ENCODE assay signal across 1 cellular context in the genomic region with DNA sequence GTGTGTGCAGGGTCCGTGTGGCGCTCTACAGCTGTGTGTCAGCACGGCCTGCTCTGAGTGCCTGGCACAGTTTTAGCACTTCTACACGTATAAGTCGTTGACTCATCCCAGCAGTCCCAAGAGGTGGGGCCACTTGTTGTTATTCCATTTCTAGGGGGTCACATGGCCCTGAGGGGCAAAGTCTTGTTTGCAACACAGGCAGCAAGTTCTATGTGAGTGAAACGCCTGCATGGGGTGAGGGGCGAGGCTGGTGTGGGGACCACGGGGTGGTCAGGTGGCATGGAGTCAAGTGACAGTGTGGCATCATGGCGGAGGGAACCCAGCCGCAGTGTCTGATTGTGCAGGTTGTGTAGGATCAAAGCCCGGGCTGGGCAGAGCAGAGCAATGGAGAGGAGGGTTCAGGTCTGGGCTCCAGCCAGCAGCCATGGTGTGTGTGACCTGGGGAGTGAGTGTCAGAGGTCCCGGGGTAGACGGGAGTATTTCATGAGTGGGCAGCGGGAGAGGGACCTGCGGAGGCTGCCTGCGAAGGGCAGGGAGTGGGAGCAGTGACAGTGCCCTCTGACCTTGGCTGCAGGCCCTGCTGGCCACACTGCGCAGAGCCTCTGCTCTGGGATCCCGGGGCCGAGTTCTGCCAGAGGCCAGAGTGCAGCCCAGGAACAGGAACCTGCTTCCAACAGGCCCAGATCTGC.
A peak's percentile ranks its signal among the peaks of the same experiment; 100 is the strongest.
TF ChIP-seq lines count a peak whose summit lies in the region.

No MANE protein-coding gene starts in this region.

TF ChIP-seq in HepG2, 621 proteins besides CTCF, POLR2A, EP300 and RAD21 (continued from another document and continues in another):
- TF ChIP-seq ZBTB40 (IDR thresholded peaks at IDR 0.05) (no peak), ZBTB40 (CRISPR knock-in tag; IDR thresholded peaks at IDR 0.05) (peak; percentile 30; the same call in 1 of the 2 replicates), RFXAP (CRISPR knock-in tag; IDR thresholded peaks at IDR 0.05; ENCODE audit: borderline replicate concordance) (peak; percentile 46; the same call in 1 of the 2 replicates), ZNF501 (CRISPR knock-in tag; IDR thresholded peaks at IDR 0.05) (peak; percentile 83), BCL6 (CRISPR knock-in tag; IDR thresholded peaks at IDR 0.05) (peak; percentile 55), ZBTB20 (CRISPR knock-in tag; IDR thresholded peaks at IDR 0.05; ENCODE audit: borderline replicate concordance, low read depth) (0 out of 2 replicates have a peak, but pooled peaks have one; percentile 70), REST (IDR thresholded peaks at IDR 0.05; ENCODE audit: borderline replicate concordance in 1 of 2, low read depth in 1 of 2, low read length in 2 of 2) (0 out of 4 replicates have a peak, but pooled peaks of 1 of the 2 experiments have one; percentile 55), CENPX (CRISPR knock-in tag; IDR thresholded peaks at IDR 0.05) (no peak), BORCS8-MEF2B (CRISPR knock-in tag; IDR thresholded peaks at IDR 0.05) (no peak), GATAD2A (CRISPR knock-in tag; IDR thresholded peaks at IDR 0.05) (peak; percentile 92), ZFP36 (IDR thresholded peaks at IDR 0.05; ENCODE audit: borderline replicate concordance, low read depth, low read length, partially characterized antibody) (no peak), ZNF878 (CRISPR knock-in tag; IDR thresholded peaks at IDR 0.05) (peak; percentile 67; the same call in 1 of the 2 replicates), TMF1 (CRISPR knock-in tag; IDR thresholded peaks at IDR 0.05; ENCODE audit: low read depth) (no peak), ZNF24 (IDR thresholded peaks at IDR 0.05) (no peak), RAD51 (IDR thresholded peaks at IDR 0.05; ENCODE audit: borderline replicate concordance) (peak; percentile 92), KLF12 (CRISPR knock-in tag; IDR thresholded peaks at IDR 0.05; ENCODE audit: borderline replicate concordance) (peak; percentile 31; the same call in 1 of the 2 replicates), MED8 (CRISPR knock-in tag; IDR thresholded peaks at IDR 0.05; ENCODE audit: insufficient replicate concordance) (peak; percentile 53), MIER2 (CRISPR knock-in tag; IDR thresholded peaks at IDR 0.05) (peak; percentile 76; the same call in 1 of the 2 replicates), MIXL1 (CRISPR knock-in tag; IDR thresholded peaks at IDR 0.05) (peak; percentile 72)
- TF ChIP-seq, protein P1, sequence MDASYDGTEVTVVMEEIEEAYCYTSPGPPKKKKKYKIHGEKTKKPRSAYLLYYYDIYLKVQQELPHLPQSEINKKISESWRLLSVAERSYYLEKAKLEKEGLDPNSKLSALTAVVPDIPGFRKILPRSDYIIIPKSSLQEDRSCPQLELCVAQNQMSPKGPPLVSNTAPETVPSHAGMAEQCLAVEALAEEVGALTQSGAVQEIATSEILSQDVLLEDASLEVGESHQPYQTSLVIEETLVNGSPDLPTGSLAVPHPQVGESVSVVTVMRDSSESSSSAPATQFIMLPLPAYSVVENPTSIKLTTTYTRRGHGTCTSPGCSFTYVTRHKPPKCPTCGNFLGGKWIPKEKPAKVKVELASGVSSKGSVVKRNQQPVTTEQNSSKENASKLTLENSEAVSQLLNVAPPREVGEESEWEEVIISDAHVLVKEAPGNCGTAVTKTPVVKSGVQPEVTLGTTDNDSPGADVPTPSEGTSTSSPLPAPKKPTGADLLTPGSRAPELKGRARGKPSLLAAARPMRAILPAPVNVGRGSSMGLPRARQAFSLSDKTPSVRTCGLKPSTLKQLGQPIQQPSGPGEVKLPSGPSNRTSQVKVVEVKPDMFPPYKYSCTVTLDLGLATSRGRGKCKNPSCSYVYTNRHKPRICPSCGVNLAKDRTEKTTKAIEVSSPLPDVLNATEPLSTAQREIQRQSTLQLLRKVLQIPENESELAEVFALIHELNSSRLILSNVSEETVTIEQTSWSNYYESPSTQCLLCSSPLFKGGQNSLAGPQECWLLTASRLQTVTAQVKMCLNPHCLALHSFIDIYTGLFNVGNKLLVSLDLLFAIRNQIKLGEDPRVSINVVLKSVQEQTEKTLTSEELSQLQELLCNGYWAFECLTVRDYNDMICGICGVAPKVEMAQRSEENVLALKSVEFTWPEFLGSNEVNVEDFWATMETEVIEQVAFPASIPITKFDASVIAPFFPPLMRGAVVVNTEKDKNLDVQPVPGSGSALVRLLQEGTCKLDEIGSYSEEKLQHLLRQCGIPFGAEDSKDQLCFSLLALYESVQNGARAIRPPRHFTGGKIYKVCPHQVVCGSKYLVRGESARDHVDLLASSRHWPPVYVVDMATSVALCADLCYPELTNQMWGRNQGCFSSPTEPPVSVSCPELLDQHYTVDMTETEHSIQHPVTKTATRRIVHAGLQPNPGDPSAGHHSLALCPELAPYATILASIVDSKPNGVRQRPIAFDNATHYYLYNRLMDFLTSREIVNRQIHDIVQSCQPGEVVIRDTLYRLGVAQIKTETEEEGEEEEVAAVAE (CRISPR knock-in tag; IDR thresholded peaks at IDR 0.05; ENCODE audit: borderline replicate concordance): peak; percentile 78
- TF ChIP-seq, protein P2, sequence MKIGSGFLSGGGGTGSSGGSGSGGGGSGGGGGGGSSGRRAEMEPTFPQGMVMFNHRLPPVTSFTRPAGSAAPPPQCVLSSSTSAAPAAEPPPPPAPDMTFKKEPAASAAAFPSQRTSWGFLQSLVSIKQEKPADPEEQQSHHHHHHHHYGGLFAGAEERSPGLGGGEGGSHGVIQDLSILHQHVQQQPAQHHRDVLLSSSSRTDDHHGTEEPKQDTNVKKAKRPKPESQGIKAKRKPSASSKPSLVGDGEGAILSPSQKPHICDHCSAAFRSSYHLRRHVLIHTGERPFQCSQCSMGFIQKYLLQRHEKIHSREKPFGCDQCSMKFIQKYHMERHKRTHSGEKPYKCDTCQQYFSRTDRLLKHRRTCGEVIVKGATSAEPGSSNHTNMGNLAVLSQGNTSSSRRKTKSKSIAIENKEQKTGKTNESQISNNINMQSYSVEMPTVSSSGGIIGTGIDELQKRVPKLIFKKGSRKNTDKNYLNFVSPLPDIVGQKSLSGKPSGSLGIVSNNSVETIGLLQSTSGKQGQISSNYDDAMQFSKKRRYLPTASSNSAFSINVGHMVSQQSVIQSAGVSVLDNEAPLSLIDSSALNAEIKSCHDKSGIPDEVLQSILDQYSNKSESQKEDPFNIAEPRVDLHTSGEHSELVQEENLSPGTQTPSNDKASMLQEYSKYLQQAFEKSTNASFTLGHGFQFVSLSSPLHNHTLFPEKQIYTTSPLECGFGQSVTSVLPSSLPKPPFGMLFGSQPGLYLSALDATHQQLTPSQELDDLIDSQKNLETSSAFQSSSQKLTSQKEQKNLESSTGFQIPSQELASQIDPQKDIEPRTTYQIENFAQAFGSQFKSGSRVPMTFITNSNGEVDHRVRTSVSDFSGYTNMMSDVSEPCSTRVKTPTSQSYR (CRISPR knock-in tag; IDR thresholded peaks at IDR 0.05; ENCODE audit: borderline replicate concordance): peak; percentile 97
- TF ChIP-seq, protein P3, sequence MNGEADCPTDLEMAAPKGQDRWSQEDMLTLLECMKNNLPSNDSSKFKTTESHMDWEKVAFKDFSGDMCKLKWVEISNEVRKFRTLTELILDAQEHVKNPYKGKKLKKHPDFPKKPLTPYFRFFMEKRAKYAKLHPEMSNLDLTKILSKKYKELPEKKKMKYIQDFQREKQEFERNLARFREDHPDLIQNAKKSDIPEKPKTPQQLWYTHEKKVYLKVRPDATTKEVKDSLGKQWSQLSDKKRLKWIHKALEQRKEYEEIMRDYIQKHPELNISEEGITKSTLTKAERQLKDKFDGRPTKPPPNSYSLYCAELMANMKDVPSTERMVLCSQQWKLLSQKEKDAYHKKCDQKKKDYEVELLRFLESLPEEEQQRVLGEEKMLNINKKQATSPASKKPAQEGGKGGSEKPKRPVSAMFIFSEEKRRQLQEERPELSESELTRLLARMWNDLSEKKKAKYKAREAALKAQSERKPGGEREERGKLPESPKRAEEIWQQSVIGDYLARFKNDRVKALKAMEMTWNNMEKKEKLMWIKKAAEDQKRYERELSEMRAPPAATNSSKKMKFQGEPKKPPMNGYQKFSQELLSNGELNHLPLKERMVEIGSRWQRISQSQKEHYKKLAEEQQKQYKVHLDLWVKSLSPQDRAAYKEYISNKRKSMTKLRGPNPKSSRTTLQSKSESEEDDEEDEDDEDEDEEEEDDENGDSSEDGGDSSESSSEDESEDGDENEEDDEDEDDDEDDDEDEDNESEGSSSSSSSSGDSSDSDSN (CRISPR knock-in tag; IDR thresholded peaks at IDR 0.05): peak; percentile 73
- TF ChIP-seq, protein P4, sequence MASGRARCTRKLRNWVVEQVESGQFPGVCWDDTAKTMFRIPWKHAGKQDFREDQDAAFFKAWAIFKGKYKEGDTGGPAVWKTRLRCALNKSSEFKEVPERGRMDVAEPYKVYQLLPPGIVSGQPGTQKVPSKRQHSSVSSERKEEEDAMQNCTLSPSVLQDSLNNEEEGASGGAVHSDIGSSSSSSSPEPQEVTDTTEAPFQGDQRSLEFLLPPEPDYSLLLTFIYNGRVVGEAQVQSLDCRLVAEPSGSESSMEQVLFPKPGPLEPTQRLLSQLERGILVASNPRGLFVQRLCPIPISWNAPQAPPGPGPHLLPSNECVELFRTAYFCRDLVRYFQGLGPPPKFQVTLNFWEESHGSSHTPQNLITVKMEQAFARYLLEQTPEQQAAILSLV (CRISPR knock-in tag; IDR thresholded peaks at IDR 0.05; ENCODE audit: borderline replicate concordance): peak; percentile 26; the same call in 1 of the 2 replicates
